ENCODE assay signal across 27 cellular contexts in genomic region chr12:64510687-64511086, GRCh38.
"Had no signal": no experiment of that assay in that cellular context is flagged by ENCODE, and none has a peak within 500 bp of the region (broad histone marks: within the 10 kb centered on the region; RNA-seq: fewer than 3 reads in every experiment).

No MANE protein-coding gene starts in this region.

- H3K36me3 ChIP-seq: brain microvascular endothelial cell, esophagus muscularis mucosa, gastroesophageal sphincter had no signal

- H3K4me1 ChIP-seq: esophagus muscularis mucosa, foreskin keratinocyte, gastroesophageal sphincter, heart right ventricle had no signal

- FAIRE-seq: astrocyte, bronchial epithelial cell, TTC549 had no signal

- H3K27ac ChIP-seq: brain microvascular endothelial cell, coronary artery, dorsolateral prefrontal cortex, esophagus muscularis mucosa, foreskin keratinocyte, gastroesophageal sphincter, heart right ventricle, VCaP had no signal

- H3K9me3 ChIP-seq: esophagus muscularis mucosa, gastroesophageal sphincter, heart right ventricle had no signal

- DNase-seq: activated CD4-positive, alpha-beta T cell treated with anti-CD3 and anti-CD28 coated beads for 1 hour; activated CD4-positive, alpha-beta T cell treated with anti-CD3 and anti-CD28 coated beads for 48 hours; activated CD4-positive, alpha-beta T cell treated with anti-CD3 and anti-CD28 coated beads, Interleukin-2, amount 50 U/mL, for 1 hour; activated CD8-positive, alpha-beta memory T cell treated with anti-CD3 and anti-CD28 coated beads for 24 hours; activated CD8-positive, alpha-beta T cell treated with anti-CD3 and anti-CD28 coated beads for 36 hours; activated effector memory CD4-positive, alpha-beta T cell treated with Interleukin-2 at 50 U/mL for 16 hours; activated gamma-delta T cell treated with Interleukin-2 at 50 U/mL for 16 hours; activated naive CD4-positive, alpha-beta T cell treated with anti-CD3 and anti-CD28 coated beads, Interleukin-2, amount 50 U/mL, for 16 hours; activated naive CD4-positive, alpha-beta T cell treated with Interleukin-2 at 50 U/mL for 16 hours; activated T-cell treated with anti-CD3 and anti-CD28 coated beads, Interleukin-2, amount 50 U/mL, for 4 hours; amniotic stem cell; anterior cingulate cortex; brain microvascular endothelial cell; dorsolateral prefrontal cortex; effector memory CD4-positive, alpha-beta T cell; endodermal cell; foreskin keratinocyte; heart right ventricle had no signal

- ATAC-seq: activated CD8-positive, alpha-beta T cell treated with anti-CD3 and anti-CD28 coated beads for 36 hours; activated T-cell treated with anti-CD3 and anti-CD28 coated beads, Interleukin-2, amount 50 U/mL, for 4 hours; activated T-helper 17 cell treated with anti-CD3 and anti-CD28 coated beads, Interleukin-2, amount 50 U/mL, for 72 hours; foreskin keratinocyte; gastroesophageal sphincter; heart right ventricle; WTC11 had no signal

- H3K27me3 ChIP-seq: brain microvascular endothelial cell, dorsolateral prefrontal cortex, esophagus muscularis mucosa, gastroesophageal sphincter, heart right ventricle had no signal

- H3K4me3 ChIP-seq: coronary artery, dorsolateral prefrontal cortex, esophagus muscularis mucosa, gastroesophageal sphincter, heart right ventricle had no signal
